In the genomic region with DNA sequence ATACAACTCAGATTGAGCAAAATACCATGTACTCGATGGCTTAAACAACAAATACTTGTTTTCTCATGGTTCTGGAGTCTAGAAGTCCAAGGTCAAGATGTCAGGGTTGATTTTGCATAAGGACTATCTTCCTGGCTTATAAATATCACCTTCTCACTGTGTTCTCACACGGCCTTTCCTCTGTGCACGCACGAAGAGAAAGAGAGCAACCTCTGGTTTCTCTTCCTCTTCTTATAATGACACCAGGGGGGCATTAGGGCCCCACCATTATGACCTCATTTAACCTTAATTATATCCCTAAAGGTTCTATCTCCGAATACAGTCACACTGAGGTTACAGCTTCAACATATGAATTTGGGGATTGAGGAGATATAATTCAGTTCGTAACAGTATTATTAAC, we compare ENCODE assay signal across 1 cellular context.
TF ChIP-seq lines count a peak whose summit lies in the region.

No MANE protein-coding gene starts in this region.

TF ChIP-seq in GM12878, 131 proteins besides CTCF, POLR2A, EP300 and RAD21 (continued from another document):
- TF ChIP-seq MTA2 (IDR thresholded peaks at IDR 0.05; ENCODE audit: low read depth) (0 out of 2 replicates have a peak, but pooled peaks have one; percentile 15), SRF (IDR thresholded peaks at IDR 0.05; ENCODE audit: low read depth in 2 of 2, low read length in 2 of 2) (no peak), ATF7 (IDR thresholded peaks at IDR 0.05; ENCODE audit: low read depth) (peak; percentile 50)
